Comparison of ENCODE assay signal across 12 cellular contexts in genomic region chr10:26474062-26474461, GRCh38. TPM values are rescaled to one million over a fixed set of nuclear protein-coding genes. Genes with fewer than 3 reads are reported as not detected.
DNase-seq lines count a peak whose midpoint lies in the region; ATAC-seq and TF ChIP-seq lines count a peak whose summit lies in the region.
"Had no signal": no experiment of that assay in that cellular context is flagged by ENCODE, and none has a peak within 500 bp of the region (broad histone marks: within the 10 kb centered on the region; RNA-seq: fewer than 3 reads in every experiment).

No MANE protein-coding gene starts in this region.

- H3K9me3 Mint-ChIP-seq in activated naive CD8-positive, alpha-beta T cell treated with anti-CD3 and anti-CD28 coated beads, Interleukin-2, amount 50 U/mL, for 24 hours = no peaks in the 10 kb centered on the region
- H3K9me3 Mint-ChIP-seq in naive B cell = peaks cover 0 to 4% (median 0%) of the 10 kb centered on the region in 7 donors
- H3K9me3 Mint-ChIP-seq: activated naive CD4-positive, alpha-beta T cell treated with anti-CD3 and anti-CD28 coated beads, Interleukin-2, amount 50 U/mL, for 72 hours; GM23338 had no signal

- H3K4me3 ChIP-seq in AG10803 (ENCODE audit: low read length) = no peak overlapping the region
- H3K4me3 ChIP-seq: GM23338 had no signal

- H3K4me3 Mint-ChIP-seq in activated naive CD8-positive, alpha-beta T cell treated with anti-CD3 and anti-CD28 coated beads, Interleukin-2, amount 50 U/mL, for 24 hours = no peak overlapping the region
- peak overlapping the region in 4 of 8 donors; percentile 5 to 20 (median 14) for H3K4me3 Mint-ChIP-seq in naive B cell
- H3K4me3 Mint-ChIP-seq: GM23338 had no signal

- H3K27me3 Mint-ChIP-seq in activated naive CD8-positive, alpha-beta T cell treated with anti-CD3 and anti-CD28 coated beads, Interleukin-2, amount 50 U/mL, for 24 hours = no peaks in the 10 kb centered on the region
- no peaks in the 10 kb centered on the region for H3K27me3 Mint-ChIP-seq in naive B cell

- peaks cover 88% of the 10 kb centered on the region for H3K4me1 Mint-ChIP-seq in activated naive CD8-positive, alpha-beta T cell treated with anti-CD3 and anti-CD28 coated beads, Interleukin-2, amount 50 U/mL, for 24 hours
- H3K4me1 Mint-ChIP-seq in naive B cell = peaks cover 49 to 90% (median 73%) of the 10 kb centered on the region in 3 donors

- ATAC-seq in activated naive CD8-positive, alpha-beta T cell treated with anti-CD3 and anti-CD28 coated beads, Interleukin-2, amount 50 U/mL, for 24 hours = peak; percentile 34
- ATAC-seq in naive B cell (ENCODE audit: low read depth in 2 of 2) = no peak
- ATAC-seq in GM21367 (IDR thresholded peaks at IDR 0.05; ENCODE audit: unreplicated experiment) = no peak
- ATAC-seq: GM23338 had no signal

- peaks cover 39% of the 10 kb centered on the region for H3K36me3 Mint-ChIP-seq in activated naive CD8-positive, alpha-beta T cell treated with anti-CD3 and anti-CD28 coated beads, Interleukin-2, amount 50 U/mL, for 24 hours (ENCODE audit: low read depth)
- H3K36me3 Mint-ChIP-seq in naive B cell = peaks cover 0 to 18% of the 10 kb centered on the region in 2 donors

- TF ChIP-seq CTCF in AG10803 (conservative IDR thresholded peaks at IDR 0.05; ENCODE audit: low read length) = no peak

- peak; percentile 95 for DNase-seq in AG10803 (ENCODE audit: low read depth)
- DNase-seq in GM03348 (ENCODE audit: low spot score) = peak; percentile 82
- DNase-seq in activated naive CD8-positive, alpha-beta T cell treated with anti-CD3 and anti-CD28 coated beads, Interleukin-2, amount 50 U/mL, for 24 hours = no peak
- DNase-seq in naive B cell = no peak
- DNase-seq in NCI-H510A (lab: John Stamatoyannopoulos, UW) = no peak
- no peak for DNase-seq in stimulated activated CD4-positive, alpha-beta T cell treated with anti-CD3 and anti-CD28 coated beads, Interleukin-12 subunit alpha, Interleukin-12 subunit beta, amount 100 ng/mL, for 4 hours
- no peak for DNase-seq in UCSD-AML1 (lab: John Stamatoyannopoulos, UW; ENCODE audit: unreplicated experiment)
- DNase-seq: NCI-H1092 treated with DMSO at 0.1 percent for 48 hours, NCI-H446 treated with DMSO at 0.1 percent for 48 hours had no signal

- H3K27ac Mint-ChIP-seq in activated naive CD8-positive, alpha-beta T cell treated with anti-CD3 and anti-CD28 coated beads, Interleukin-2, amount 50 U/mL, for 24 hours = peak overlapping the region; percentile 98
- peak overlapping the region; percentile 44 to 91 (median 70) for H3K27ac Mint-ChIP-seq in naive B cell
- H3K27ac Mint-ChIP-seq: GM23338 had no signal

RNA-seq across cellular contexts. Expression of gene APBB1IP, which starts 35.9 kb away (rescaled TPM):
- 10 to 100 TPM; 40.1 to 76.1 (median 45.0) TPM for polyA plus RNA-seq in naive B cell (ENCODE audit: low read depth in 6 of 6)

Comparison
In these comparisons a context has a peak if more than half of its experiments do, and no peak if none do; other contexts are left out.
1. DNase-seq: peak in AG10803 (single experiment) and GM03348 (single experiment); none in activated naive CD8-positive, alpha-beta T cell treated with anti-CD3 and anti-CD28 coated beads, Interleukin-2, amount 50 U/mL, for 24 hours (single experiment), naive B cell (single experiment), NCI-H510A (single experiment), stimulated activated CD4-positive, alpha-beta T cell treated with anti-CD3 and anti-CD28 coated beads, Interleukin-12 subunit alpha, Interleukin-12 subunit beta, amount 100 ng/mL, for 4 hours (single experiment) and UCSD-AML1 (single experiment).